In the genomic region with DNA sequence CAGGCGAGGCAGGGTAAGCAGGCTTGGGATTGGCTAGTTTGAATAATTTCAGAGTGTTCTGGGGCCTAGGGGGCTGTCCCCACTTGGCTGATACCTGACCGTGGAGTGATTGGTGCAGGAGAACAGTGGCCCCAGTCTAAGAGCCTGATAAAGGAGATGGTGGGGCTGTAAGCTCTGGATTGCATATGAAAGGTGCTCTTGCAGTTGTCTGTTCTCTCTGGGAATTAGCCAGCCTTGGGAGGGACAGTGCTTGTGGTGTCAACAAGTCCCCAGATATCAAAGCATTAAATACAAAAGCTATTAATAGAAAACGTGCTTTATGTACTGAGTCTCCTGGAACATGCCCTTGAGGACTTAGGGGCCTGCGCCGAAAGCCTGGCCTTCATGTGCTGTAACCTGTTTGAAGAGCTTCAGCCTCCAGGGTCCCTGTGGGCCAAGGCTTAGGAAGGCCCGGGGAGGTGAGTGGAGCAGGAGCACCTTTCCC, we compare ENCODE assay signal across 33 cellular contexts. TPM values are rescaled to one million over a fixed set of nuclear protein-coding genes. Genes with fewer than 3 reads are reported as not detected.
A peak's percentile ranks its signal among the peaks of the same experiment; 100 is the strongest.
DNase-seq lines count a peak whose midpoint lies in the region; ATAC-seq, FAIRE-seq and TF ChIP-seq lines count a peak whose summit lies in the region.
"Had no signal": no experiment of that assay in that cellular context is flagged by ENCODE, and none has a peak within 500 bp of the region (broad histone marks: within the 10 kb centered on the region; RNA-seq: fewer than 3 reads in every experiment).

No MANE protein-coding gene starts in this region.

- intact Hi-C loops in left cardiac atrium (cut with DNase I), result no loop called here
- intact Hi-C loops in psoas muscle (cut with DNase I), result no loop called here

- no peak overlapping the region for H3K4me2 ChIP-seq in GM23338

- no peak overlapping the region for H3K27ac Mint-ChIP-seq in GM23338
- peak overlapping the region; percentile 47 for H3K27ac Mint-ChIP-seq in activated naive CD8-positive, alpha-beta T cell treated with anti-CD3 and anti-CD28 coated beads for 36 hours
- H3K27ac Mint-ChIP-seq: mesothelial cell of epicardium had no signal

- H2AFZ ChIP-seq in GM23338, result no peak overlapping the region

- H3K9me3 Mint-ChIP-seq in GM23338, result no peaks in the 10 kb centered on the region
- no peaks in the 10 kb centered on the region for H3K9me3 Mint-ChIP-seq in activated naive CD8-positive, alpha-beta T cell treated with anti-CD3 and anti-CD28 coated beads for 36 hours
- H3K9me3 Mint-ChIP-seq: mesothelial cell of epicardium had no signal

- H3K4me1 ChIP-seq in GM23338 (ENCODE audit: insufficient read depth) (no peaks in the 10 kb centered on the region), psoas muscle (peaks cover 13% of the 10 kb centered on the region)
- H3K4me1 ChIP-seq: upper lobe of left lung had no signal

- H3K9me2 ChIP-seq in GM23338 (ENCODE audit: insufficient read depth), result no peaks in the 10 kb centered on the region

- no peaks in the 10 kb centered on the region for H3K4me1 Mint-ChIP-seq in GM23338
- H3K4me1 Mint-ChIP-seq in activated naive CD8-positive, alpha-beta T cell treated with anti-CD3 and anti-CD28 coated beads for 36 hours, result peaks cover 5% of the 10 kb centered on the region
- H3K4me1 Mint-ChIP-seq: mesothelial cell of epicardium had no signal

- H3K27ac ChIP-seq in GM23338 (ENCODE audit: low read depth) (no peak overlapping the region), psoas muscle (peak overlapping the region; percentile 60)
- H3K27ac ChIP-seq: brain microvascular endothelial cell, epithelial cell of prostate, upper lobe of left lung, WERI-Rb-1 had no signal

- peaks cover 11% of the 10 kb centered on the region for H3K79me2 ChIP-seq in GM23338 (replicated peaks; ENCODE audit: insufficient read depth)

- DNase-seq in GM23338 (ENCODE audit: low spot score) (no peak), left cardiac atrium (no peak), psoas muscle (no peak), EL (no peak), D721Med (ENCODE audit: insufficient read length, low spot score) (no peak)
- no peak for DNase-seq in activated naive CD8-positive, alpha-beta T cell treated with anti-CD3 and anti-CD28 coated beads for 36 hours
- DNase-seq: activated CD4-positive, alpha-beta T cell treated with anti-CD3 and anti-CD28 coated beads for 4 hours; activated naive CD4-positive, alpha-beta T cell treated with Interleukin-2 at 50 U/mL for 16 hours; activated T-cell treated with anti-CD3 and anti-CD28 coated beads, Interleukin-2, amount 50 U/mL, for 48 hours; amniotic stem cell; brain microvascular endothelial cell; C1 segment of cervical spinal cord; Calu3; DMS79 treated with DMSO at 0.1 percent for 48 hours; effector CD8-positive, alpha-beta T cell; islet precursor cell; Kasumi-1; MV-4-11; naive B cell; NCI-H146; NCI-H748 treated with DMSO at 0.1 percent for 48 hours; SHP77 treated with DMSO at 0.1 percent for 48 hours; stimulated activated CD4-positive, alpha-beta T cell treated with anti-CD3 and anti-CD28 coated beads, Interleukin-4, amount 100 ng/mL, for 24 hours; substantia nigra; SW 1271; T-helper 9 cell; upper lobe of left lung; WERI-Rb-1 had no signal

- 42 to 77% (median 53%) methylated on average over 6 of the region's 6 CpGs for WGBS in psoas muscle, 3 donors

- H3K27me3 ChIP-seq in GM23338 (ENCODE audit: insufficient read depth) (no peaks in the 10 kb centered on the region), psoas muscle (ENCODE audit: insufficient read depth in 3 of 3, low read length in 2 of 3) (no peaks in the 10 kb centered on the region)
- H3K27me3 ChIP-seq: brain microvascular endothelial cell, upper lobe of left lung had no signal

- no peaks in the 10 kb centered on the region for H3K36me3 ChIP-seq in GM23338 (ENCODE audit: insufficient read depth)
- H3K36me3 ChIP-seq in psoas muscle (ENCODE audit: insufficient read depth in 1 of 2, low read depth in 1 of 2), result peaks cover 0 to 54% of the 10 kb centered on the region in 2 donors

- no peak overlapping the region for H3K4me3 Mint-ChIP-seq in GM23338
- H3K4me3 Mint-ChIP-seq in activated naive CD8-positive, alpha-beta T cell treated with anti-CD3 and anti-CD28 coated beads for 36 hours, result no peak overlapping the region
- H3K4me3 Mint-ChIP-seq: mesothelial cell of epicardium, naive B cell had no signal

- H3K4me3 ChIP-seq in GM23338, result no peak overlapping the region
- H3K4me3 ChIP-seq in psoas muscle, result no peak overlapping the region
- H3K4me3 ChIP-seq: upper lobe of left lung had no signal

- no peak for TF ChIP-seq CTCF in GM23338 (conservative IDR thresholded peaks at IDR 0.05; ENCODE audit: low read depth in 2 of 2)
- TF ChIP-seq CTCF in psoas muscle (IDR thresholded peaks at IDR 0.05), result no peak
- no peak for TF ChIP-seq CTCF in D721Med (IDR thresholded peaks at IDR 0.05; ENCODE audit: insufficient read depth, missing control alignments)

- H4K20me1 ChIP-seq in GM23338 (replicated peaks; ENCODE audit: insufficient read depth), result no peaks in the 10 kb centered on the region; the same call in 1 of the 2 replicates

- FAIRE-seq in D721Med (lab: Jason Lieb, UNC), result no peak
- FAIRE-seq: colon had no signal

- peaks cover 38% of the 10 kb centered on the region for H3K36me3 Mint-ChIP-seq in GM23338 (ENCODE audit: low read depth)
- peaks cover 18% of the 10 kb centered on the region for H3K36me3 Mint-ChIP-seq in activated naive CD8-positive, alpha-beta T cell treated with anti-CD3 and anti-CD28 coated beads for 36 hours

- peaks cover 1% of the 10 kb centered on the region for H3K27me3 Mint-ChIP-seq in GM23338 (ENCODE audit: insufficient read depth, low read depth, poor library complexity)
- H3K27me3 Mint-ChIP-seq in activated naive CD8-positive, alpha-beta T cell treated with anti-CD3 and anti-CD28 coated beads for 36 hours, result no peaks in the 10 kb centered on the region
- H3K27me3 Mint-ChIP-seq: naive B cell had no signal

- no peaks in the 10 kb centered on the region for H3F3A ChIP-seq in GM23338 (replicated peaks; ENCODE audit: low read depth)

- no peaks in the 10 kb centered on the region for H3K9me3 ChIP-seq in psoas muscle
- H3K9me3 ChIP-seq: upper lobe of left lung had no signal

- peak; percentile 49; the same call in 2 of the 3 replicates for ATAC-seq in GM23338
- peak; percentile 59 to 63 for ATAC-seq in left cardiac atrium
- ATAC-seq in psoas muscle, result peak; percentile 78 to 94 (median 85)
- no peak for ATAC-seq in HG03175 (IDR thresholded peaks at IDR 0.05; ENCODE audit: unreplicated experiment)
- ATAC-seq: Panc1 had no signal

TF ChIP-seq in GM23338, 12 proteins besides CTCF, POLR2A, EP300 and RAD21 (continues in another document):
- TF ChIP-seq EZH2phosphoT487 (IDR thresholded peaks at IDR 0.05; ENCODE audit: unreplicated experiment) (no peak), ZNF114 (CRISPR knock-in tag; IDR thresholded peaks at IDR 0.05) (no peak), POLR2AphosphoS5 (IDR thresholded peaks at IDR 0.05; ENCODE audit: low read depth) (no peak), CREB1 (CRISPR knock-in tag; IDR thresholded peaks at IDR 0.05; ENCODE audit: low read depth) (no peak), ZNF331 (CRISPR knock-in tag; IDR thresholded peaks at IDR 0.05; ENCODE audit: low read depth) (no peak)

RNA-seq across cellular contexts. Expression of gene CLTRN, which starts 30.4 kb away (rescaled TPM):
- 1.7 TPM in 2 replicates for total RNA-seq in GM23338 (2014; rRNA removed; shearing (Covaris generic))
- polyA plus RNA-seq in GM23338 (2016; fragmentation: Nextera tagmentation; extraction: Ambion mirVana) (2.5 and 2.7 TPM in 2 replicates), psoas muscle (not detected)
- total RNA-seq in activated naive CD8-positive, alpha-beta T cell treated with anti-CD3 and anti-CD28 coated beads for 36 hours, result under 1 TPM; 0.52 to 0.80 TPM
- total RNA-seq in left cardiac atrium (under 1 TPM; 0.31 to 0.53 TPM), psoas muscle (not detected)

RNA-seq across cellular contexts. Expression of gene CA5B, which starts 43.1 kb away (rescaled TPM):
- total RNA-seq in GM23338 (2014; rRNA removed; shearing (Covaris generic)), result 4.8 and 8.0 TPM in 2 replicates
- polyA plus RNA-seq in GM23338 (2016; fragmentation: Nextera tagmentation; extraction: Ambion mirVana) (6.1 and 7.3 TPM in 2 replicates), psoas muscle (under 1 TPM; 0.25 to 0.60 (median 0.57) TPM)
- total RNA-seq in activated naive CD8-positive, alpha-beta T cell treated with anti-CD3 and anti-CD28 coated beads for 36 hours, result 1 to 10 TPM; 5.4 to 5.9 TPM
- total RNA-seq in left cardiac atrium (10 to 100 TPM in 1 of 2 donors, 1 to 10 TPM in 1; 8.9 to 10.5 TPM), psoas muscle (1 to 10 TPM in 3 of 4 donors, under 1 TPM in 1; 0.91 to 2.7 (median 1.5) TPM)
